1 cellular context compared by ENCODE assay signal in genomic region chr3:196969001-196969659, GRCh38.
TF ChIP-seq lines count a peak whose summit lies in the region.

No MANE protein-coding gene starts in this region.

TF ChIP-seq in HEK293, 187 proteins besides CTCF, POLR2A, EP300 and RAD21 (continued from another document):
- TF ChIP-seq ZNF280D (tag by site-specific recombination; IDR thresholded peaks at IDR 0.05) (no peak), WT1 (tag by site-specific recombination; IDR thresholded peaks at IDR 0.05) (no peak), ZNF629 (tag by site-specific recombination; IDR thresholded peaks at IDR 0.05) (no peak), REPIN1 (tag by site-specific recombination; IDR thresholded peaks at IDR 0.05; ENCODE audit: low read depth) (no peak), INSM2 (tag by site-specific recombination; IDR thresholded peaks at IDR 0.05) (no peak), GLIS2 (tag by site-specific recombination; IDR thresholded peaks at IDR 0.05) (peak; percentile 91), YY1 (tag by site-specific recombination; IDR thresholded peaks at IDR 0.05) (peak; percentile 84), SP2 (tag by site-specific recombination; IDR thresholded peaks at IDR 0.05) (peak; percentile 18; the same call in 1 of the 2 replicates), HOXD13 (CRISPR knock-in tag; IDR thresholded peaks at IDR 0.05; ENCODE audit: borderline replicate concordance) (no peak), PATZ1 (tag by site-specific recombination; IDR thresholded peaks at IDR 0.05) (peak; percentile 68), ZBTB7A (tag by site-specific recombination; IDR thresholded peaks at IDR 0.05; ENCODE audit: low read depth) (0 out of 2 replicates have a peak, but pooled peaks have one; percentile 77), ZNF830 (tag by site-specific recombination; IDR thresholded peaks at IDR 0.05; ENCODE audit: low read depth) (no peak), EGR2 (tag by site-specific recombination; IDR thresholded peaks at IDR 0.05; ENCODE audit: low read depth) (no peak)
- TF ChIP-seq, protein P1, sequence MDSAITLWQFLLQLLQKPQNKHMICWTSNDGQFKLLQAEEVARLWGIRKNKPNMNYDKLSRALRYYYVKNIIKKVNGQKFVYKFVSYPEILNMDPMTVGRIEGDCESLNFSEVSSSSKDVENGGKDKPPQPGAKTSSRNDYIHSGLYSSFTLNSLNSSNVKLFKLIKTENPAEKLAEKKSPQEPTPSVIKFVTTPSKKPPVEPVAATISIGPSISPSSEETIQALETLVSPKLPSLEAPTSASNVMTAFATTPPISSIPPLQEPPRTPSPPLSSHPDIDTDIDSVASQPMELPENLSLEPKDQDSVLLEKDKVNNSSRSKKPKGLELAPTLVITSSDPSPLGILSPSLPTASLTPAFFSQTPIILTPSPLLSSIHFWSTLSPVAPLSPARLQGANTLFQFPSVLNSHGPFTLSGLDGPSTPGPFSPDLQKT (IDR thresholded peaks at IDR 0.05; ENCODE audit: borderline replicate concordance, low read depth, low read length), result no peak
